Comparison of ENCODE assay signal across 8 cellular contexts in genomic region chr3:44988073-44988472, GRCh38. TPM values are rescaled to one million over a fixed set of nuclear protein-coding genes. Genes with fewer than 3 reads are reported as not detected.
A peak's percentile ranks its signal among the peaks of the same experiment; 100 is the strongest.
DNase-seq lines count a peak whose midpoint lies in the region; ATAC-seq and TF ChIP-seq lines count a peak whose summit lies in the region.

No MANE protein-coding gene starts in this region.

- H4K20me1 ChIP-seq in DOHH2 (ENCODE audit: control insufficient read depth, insufficient read depth, low read depth, low read length) (peaks cover 4% of the 10 kb centered on the region; the same call in 1 of the 2 replicates), osteoblast (ENCODE audit: insufficient read depth, low read length) (peaks cover 41% of the 10 kb centered on the region)

- 0 out of 2 replicates have a peak, but pooled peaks cover 2% of the 10 kb centered on the region for H3F3A ChIP-seq in DOHH2 (ENCODE audit: control insufficient read depth, insufficient read depth)

- no peaks in the 10 kb centered on the region for H3K9me3 ChIP-seq in DOHH2 (ENCODE audit: control insufficient read depth, insufficient read depth, low read length)
- no peaks in the 10 kb centered on the region for H3K9me3 ChIP-seq in osteoblast (ENCODE audit: low read depth, low read length)

- H3K4me2 ChIP-seq in DOHH2 (ENCODE audit: low read length) (no peak overlapping the region), osteoblast (ENCODE audit: insufficient read depth, low read length) (no peak overlapping the region)

- no peak overlapping the region for H2AFZ ChIP-seq in osteoblast (ENCODE audit: low read length)

- H3K79me2 ChIP-seq in DOHH2 (ENCODE audit: control insufficient read depth, low read length): peaks cover 80% of the 10 kb centered on the region
- peaks cover 74% of the 10 kb centered on the region for H3K79me2 ChIP-seq in osteoblast (ENCODE audit: insufficient read depth, low read length)

- ATAC-seq in GM18873 (IDR thresholded peaks at IDR 0.05; ENCODE audit: low FRiP score, unreplicated experiment) (no peak), left colon (no peak), GM18502 (IDR thresholded peaks at IDR 0.05; ENCODE audit: poor library complexity, unreplicated experiment) (no peak)

- H3K36me3 ChIP-seq in DOHH2 (ENCODE audit: control insufficient read depth, low read length) (peaks cover 65% of the 10 kb centered on the region), osteoblast (ENCODE audit: insufficient read depth, low read length) (peaks cover 23% of the 10 kb centered on the region)

- intact Hi-C loops in left colon (cut with DNase I, micrococcal nuclease): no loop called here

- DNase-seq in cardiac fibroblast (ENCODE audit: low read depth in 2 of 2): peak; percentile 26 to 28
- DNase-seq in osteoblast (ENCODE audit: insufficient read length, low spot score, missing footprints): peak; percentile 83
- no peak for DNase-seq in left colon
- no peak for DNase-seq in NCI-H1436 (lab: John Stamatoyannopoulos, UW)

- H3K9me2 ChIP-seq in DOHH2 (replicated peaks; ENCODE audit: control insufficient read depth, low read length): no peaks in the 10 kb centered on the region

- peak; percentile 62 for TF ChIP-seq CTCF in DOHH2 (IDR thresholded peaks at IDR 0.05; ENCODE audit: low read depth, low read length, poor library complexity, severe bottlenecking)
- peak; percentile 27; the same call in 1 of the 2 replicates for TF ChIP-seq CTCF in LNCAP (IDR thresholded peaks at IDR 0.05)
- peak; percentile 56 for TF ChIP-seq CTCF in cardiac fibroblast (IDR thresholded peaks at IDR 0.05; ENCODE audit: low read depth, low read length)
- TF ChIP-seq CTCF in osteoblast (IDR thresholded peaks at IDR 0.05; ENCODE audit: extremely low read depth, low read depth, low read length): peak; percentile 66

- no peaks in the 10 kb centered on the region for H3K4me1 ChIP-seq in DOHH2 (ENCODE audit: control insufficient read depth, low read length)
- H3K4me1 ChIP-seq in osteoblast (ENCODE audit: insufficient read depth, low read length): peaks cover 7% of the 10 kb centered on the region

- no peak overlapping the region for H3K27ac ChIP-seq in DOHH2 (ENCODE audit: low read depth, low read length)
- H3K27ac ChIP-seq in osteoblast (ENCODE audit: low read depth, low read length): no peak overlapping the region

- no peaks in the 10 kb centered on the region for H3K27me3 ChIP-seq in DOHH2 (ENCODE audit: control insufficient read depth, low read length)
- no peaks in the 10 kb centered on the region for H3K27me3 ChIP-seq in osteoblast (ENCODE audit: insufficient read depth, low read length)

- H3K4me3 ChIP-seq in DOHH2 (ENCODE audit: low read length) (no peak overlapping the region), cardiac fibroblast (replicated peaks in 1 of 2; ENCODE audit: low read depth in 2 of 2, low read length in 2 of 2) (no peak overlapping the region), osteoblast (ENCODE audit: insufficient read depth, low read length) (no peak overlapping the region)

RNA-seq across cellular contexts. Expression of gene EXOSC7, which starts 12.0 kb away (rescaled TPM):
- 25.0 and 31.8 TPM in 2 replicates for total RNA-seq in osteoblast
- 10 to 100 TPM; 18.9 to 22.2 TPM for total RNA-seq in left colon

RNA-seq across cellular contexts. Expression of gene ZDHHC3, which starts 12.1 kb away (rescaled TPM):
- total RNA-seq in osteoblast (61.2 and 62.5 TPM in 2 replicates), left colon (100 to 1,000 TPM; 152 to 171 TPM)

RNA-seq across cellular contexts. Expression of gene CLEC3B, which starts 38.0 kb away (rescaled TPM):
- total RNA-seq in osteoblast: 48.9 and 52.5 TPM in 2 replicates
- total RNA-seq in left colon: 10 to 100 TPM; 13.7 to 19.2 TPM

Comparison
In these comparisons a context has a peak if more than half of its experiments do, and no peak if none do; other contexts are left out.
1. DNase-seq: peak in cardiac fibroblast (2 of 2) and osteoblast (single experiment); none in left colon (0 of 2) and NCI-H1436 (single experiment).
2. Peak in every context shown above with its lines, with median percentiles within 50 percentile points of each other: CTCF ChIP-seq.